ENCODE assay signal across 10 cellular contexts in the genomic region with DNA sequence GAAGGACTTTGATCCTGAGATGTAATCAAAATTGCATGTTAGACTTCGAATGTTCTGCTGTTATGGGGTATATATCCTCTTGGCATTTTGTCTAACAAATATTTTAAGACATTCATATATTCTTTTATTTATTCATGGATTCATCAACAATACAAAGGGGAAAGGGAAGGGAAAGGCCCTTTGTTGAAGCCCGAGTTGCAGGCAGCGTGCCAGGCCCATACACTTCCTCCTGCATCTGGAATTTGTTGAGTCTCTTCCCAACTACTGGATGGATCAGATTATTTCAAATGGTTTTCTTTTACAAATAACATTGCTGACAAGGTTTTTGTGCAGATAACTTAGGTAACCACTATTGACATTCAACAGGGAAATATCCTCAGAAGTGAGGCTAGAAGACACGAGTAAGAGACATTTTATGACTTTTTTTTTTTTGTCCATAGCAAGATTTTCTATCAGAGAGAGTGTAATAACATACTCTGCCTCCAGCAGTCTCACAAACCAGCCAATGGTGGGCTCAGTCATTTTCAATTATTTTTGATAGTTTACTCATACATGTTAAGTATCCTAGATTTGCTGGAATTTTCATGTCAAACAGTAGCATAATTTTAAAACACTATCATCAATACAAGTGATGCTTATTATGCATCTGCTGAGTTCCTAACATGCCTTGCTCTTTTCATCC.
DNase-seq lines count a peak whose midpoint lies in the region; ATAC-seq and TF ChIP-seq lines count a peak whose summit lies in the region.
"Had no signal": no experiment of that assay in that cellular context is flagged by ENCODE, and none has a peak within 500 bp of the region (broad histone marks: within the 10 kb centered on the region; RNA-seq: fewer than 3 reads in every experiment).

No MANE protein-coding gene starts in this region.

- H3K36me3 ChIP-seq in cardiac muscle cell, result peaks cover 18% of the 10 kb centered on the region
- peaks cover 13% of the 10 kb centered on the region for H3K36me3 ChIP-seq in right atrium auricular region
- H3K36me3 ChIP-seq in left ventricle myocardium inferior, result peaks cover 13% of the 10 kb centered on the region
- peaks cover 0 to 6% of the 10 kb centered on the region in 2 donors for H3K36me3 ChIP-seq in gastroesophageal sphincter

- TF ChIP-seq CTCF in cardiac muscle cell (IDR thresholded peaks at IDR 0.05; ENCODE audit: low read depth, low read length) (peak; percentile 26), right atrium auricular region (IDR thresholded peaks at IDR 0.05) (no peak), left ventricle myocardium inferior (IDR thresholded peaks at IDR 0.05; ENCODE audit: borderline replicate concordance) (no peak), gastroesophageal sphincter (IDR thresholded peaks at IDR 0.05) (no peak)

- H3K4me1 ChIP-seq in cardiac muscle cell (ENCODE audit: low read depth) (peaks cover 30% of the 10 kb centered on the region), right atrium auricular region (peaks cover 0 to 44% of the 10 kb centered on the region in 2 donors), left ventricle myocardium inferior (peaks cover 60% of the 10 kb centered on the region), gastroesophageal sphincter (peaks cover 0 to 6% (median 0%) of the 10 kb centered on the region in 3 donors)

- peaks cover 14 to 17% of the 10 kb centered on the region in 2 donors for H3K9me3 Mint-ChIP-seq in activated naive CD4-positive, alpha-beta T cell treated with anti-CD3 and anti-CD28 coated beads, Interleukin-2, amount 50 U/mL, for 72 hours

- H3K27me3 ChIP-seq in cardiac muscle cell, result no peaks in the 10 kb centered on the region
- H3K27me3 ChIP-seq in right atrium auricular region, result no peaks in the 10 kb centered on the region
- no peaks in the 10 kb centered on the region for H3K27me3 ChIP-seq in left ventricle myocardium inferior (ENCODE audit: low read depth)
- H3K27me3 ChIP-seq in gastroesophageal sphincter, result no peaks in the 10 kb centered on the region

- TF ChIP-seq POLR2A in gastroesophageal sphincter (IDR thresholded peaks at IDR 0.05), result no peak

- DNase-seq in cardiac muscle cell (ENCODE audit: low read depth in 1 of 2, low spot score in 1 of 2) (peak in 1 of 2 donors; percentile 59), right atrium auricular region (ENCODE audit: low spot score) (no peak), left ventricle myocardium inferior (peak; percentile 69), superior temporal gyrus (ENCODE audit: extremely low spot score) (no peak), NCI-H2171 (lab: John Stamatoyannopoulos, UW) (no peak), NOMO-1 treated with dmso at 0.1 percent for 144 hours (lab: John Stamatoyannopoulos, UW; ENCODE audit: unreplicated experiment) (no peak)
- DNase-seq in activated naive CD4-positive, alpha-beta T cell treated with anti-CD3 and anti-CD28 coated beads, Interleukin-2, amount 50 U/mL, for 72 hours (ENCODE audit: low spot score in 2 of 2), result no peak
- DNase-seq: Calu3, nephron progenitor cell had no signal

- no peaks in the 10 kb centered on the region for H3K9me3 ChIP-seq in cardiac muscle cell (ENCODE audit: low read depth)
- no peaks in the 10 kb centered on the region for H3K9me3 ChIP-seq in right atrium auricular region
- no peaks in the 10 kb centered on the region for H3K9me3 ChIP-seq in left ventricle myocardium inferior (replicated peaks)
- no peaks in the 10 kb centered on the region for H3K9me3 ChIP-seq in gastroesophageal sphincter

- H3K36me3 Mint-ChIP-seq in activated naive CD4-positive, alpha-beta T cell treated with anti-CD3 and anti-CD28 coated beads, Interleukin-2, amount 50 U/mL, for 72 hours, result peaks cover 57 to 96% of the 10 kb centered on the region in 2 donors

- no peak for TF ChIP-seq EP300 in gastroesophageal sphincter (IDR thresholded peaks at IDR 0.05)

- WGBS in gastroesophageal sphincter (ENCODE audit: low coverage in 1 of 2), 2 donors, result 67 to 68% methylated on average over 4 of the region's 4 CpGs

- H3K4me3 ChIP-seq in cardiac muscle cell (no peak overlapping the region), right atrium auricular region (no peak overlapping the region), left ventricle myocardium inferior (no peak overlapping the region), gastroesophageal sphincter (no peak overlapping the region)

- intact Hi-C loops in left ventricle myocardium inferior (cut with micrococcal nuclease), result no loop called here

- H3K27ac ChIP-seq in cardiac muscle cell (peak overlapping the region; percentile 91), right atrium auricular region (no peak overlapping the region), left ventricle myocardium inferior (replicated peaks) (peak overlapping the region; percentile 53), gastroesophageal sphincter (no peak overlapping the region)

- ATAC-seq in activated naive CD4-positive, alpha-beta T cell treated with anti-CD3 and anti-CD28 coated beads, Interleukin-2, amount 50 U/mL, for 72 hours, result no peak
- ATAC-seq in gastroesophageal sphincter, result no peak

- H3K27ac Mint-ChIP-seq in activated naive CD4-positive, alpha-beta T cell treated with anti-CD3 and anti-CD28 coated beads, Interleukin-2, amount 50 U/mL, for 72 hours, result peak overlapping the region; percentile 92 to 96
- H3K27ac Mint-ChIP-seq: nephron progenitor cell had no signal

Comparison
In these comparisons a context has a peak if more than half of its experiments do, and no peak if none do; other contexts are left out.
1. H3K27ac ChIP-seq: peak in cardiac muscle cell (single experiment) and left ventricle myocardium inferior (single experiment); none in right atrium auricular region (0 of 2) and gastroesophageal sphincter (0 of 4).